ENCODE assay signal across 8 cellular contexts in genomic region chr1:156657161-156657970, GRCh38. TPM values are rescaled to one million over a fixed set of nuclear protein-coding genes. Genes with fewer than 3 reads are reported as not detected.
DNase-seq lines count a peak whose midpoint lies in the region; ATAC-seq and TF ChIP-seq lines count a peak whose summit lies in the region.

No MANE protein-coding gene starts in this region.

- H2AFZ ChIP-seq in PC-3 (ENCODE audit: low read length) = no peak overlapping the region

- CTCF ChIA-PET in PC-3 (lab: Charles Lee) = no interaction called here

- peaks cover 27% of the 10 kb centered on the region for H3K27me3 Mint-ChIP-seq in HFFc6 (ENCODE audit: insufficient read depth)
- peaks cover 44% of the 10 kb centered on the region for H3K27me3 Mint-ChIP-seq in activated T-helper 1 cell treated with anti-CD3 and anti-CD28 coated beads, Interleukin-12 subunit alpha, Interleukin-12 subunit beta, Interleukin-2, Interleukin-4 antibody, amounts not matched to agents 30 ng/mL and 10 ng/mL and 1 ng/mL, durations not matched to agents 14 hours and 24 hours and 36 hours (ENCODE audit: insufficient read depth)
- H3K27me3 Mint-ChIP-seq in natural killer cell treated with Interleukin-12 subunit alpha and Interleukin-12 subunit beta and Interleukin-15 and Interleukin-18, amount 100 ng/mL, for 72 hours = peaks cover 33 to 35% of the 10 kb centered on the region in 2 donors

- TF ChIP-seq CTCF in HFFc6 (IDR thresholded peaks at IDR 0.05) = peak; percentile 94
- TF ChIP-seq CTCF in PC-3 (conservative IDR thresholded peaks at IDR 0.05; ENCODE audit: low read depth, low read length) = peak; percentile 98
- peak; percentile 98 for TF ChIP-seq CTCF in fibroblast of the aortic adventitia (IDR thresholded peaks at IDR 0.05; ENCODE audit: insufficient read depth, low read length)

- H3K27ac ChIP-seq in BLaER1 (no peak overlapping the region), PC-3 (ENCODE audit: low read length) (no peak overlapping the region)

- peaks cover 49% of the 10 kb centered on the region for H3K4me1 Mint-ChIP-seq in HFFc6 (ENCODE audit: low read depth)
- peaks cover 41% of the 10 kb centered on the region for H3K4me1 Mint-ChIP-seq in activated T-helper 1 cell treated with anti-CD3 and anti-CD28 coated beads, Interleukin-12 subunit alpha, Interleukin-12 subunit beta, Interleukin-2, Interleukin-4 antibody, amounts not matched to agents 30 ng/mL and 10 ng/mL and 1 ng/mL, durations not matched to agents 14 hours and 24 hours and 36 hours (ENCODE audit: low read depth)
- H3K4me1 Mint-ChIP-seq in natural killer cell treated with Interleukin-12 subunit alpha and Interleukin-12 subunit beta and Interleukin-15 and Interleukin-18, amount 100 ng/mL, for 72 hours (ENCODE audit: low read depth in 2 of 2) = peaks cover 55 to 58% of the 10 kb centered on the region in 2 donors

- POLR2A ChIA-PET in PC-3 (lab: Charles Lee; ENCODE audit: unreplicated experiment) = no interaction called here

- H4K20me1 ChIP-seq in BLaER1 = peaks cover 49% of the 10 kb centered on the region
- no peaks in the 10 kb centered on the region for H4K20me1 ChIP-seq in PC-3 (ENCODE audit: low read length)

- H3K9me3 ChIP-seq in BLaER1 (no peaks in the 10 kb centered on the region), PC-3 (ENCODE audit: low read length) (no peaks in the 10 kb centered on the region)

- H3K9me3 Mint-ChIP-seq in HFFc6 = no peaks in the 10 kb centered on the region
- no peaks in the 10 kb centered on the region for H3K9me3 Mint-ChIP-seq in activated T-helper 1 cell treated with anti-CD3 and anti-CD28 coated beads, Interleukin-12 subunit alpha, Interleukin-12 subunit beta, Interleukin-2, Interleukin-4 antibody, amounts not matched to agents 30 ng/mL and 10 ng/mL and 1 ng/mL, durations not matched to agents 14 hours and 24 hours and 36 hours
- no peaks in the 10 kb centered on the region for H3K9me3 Mint-ChIP-seq in natural killer cell treated with Interleukin-12 subunit alpha and Interleukin-12 subunit beta and Interleukin-15 and Interleukin-18, amount 100 ng/mL, for 72 hours

- H3K4me1 ChIP-seq in BLaER1 (peaks cover 52% of the 10 kb centered on the region), PC-3 (ENCODE audit: insufficient read depth, low read length) (peaks cover 41% of the 10 kb centered on the region)

- peaks cover 5% of the 10 kb centered on the region for H3F3A ChIP-seq in PC-3 (ENCODE audit: low read length, unreplicated experiment)

- H3K79me2 ChIP-seq in PC-3 (ENCODE audit: low read length) = peaks cover 15% of the 10 kb centered on the region

- no peak overlapping the region for H3K27ac Mint-ChIP-seq in HFFc6
- H3K27ac Mint-ChIP-seq in activated T-helper 1 cell treated with anti-CD3 and anti-CD28 coated beads, Interleukin-12 subunit alpha, Interleukin-12 subunit beta, Interleukin-2, Interleukin-4 antibody, amounts not matched to agents 30 ng/mL and 10 ng/mL and 1 ng/mL, durations not matched to agents 14 hours and 24 hours and 36 hours = no peak overlapping the region
- H3K27ac Mint-ChIP-seq in natural killer cell treated with Interleukin-12 subunit alpha and Interleukin-12 subunit beta and Interleukin-15 and Interleukin-18, amount 100 ng/mL, for 72 hours = peak overlapping the region; percentile 96 to 98

- no peak overlapping the region for H3K9ac ChIP-seq in BLaER1
- no peak overlapping the region for H3K9ac ChIP-seq in PC-3 (ENCODE audit: low read length)

- H3K36me3 Mint-ChIP-seq in HFFc6 (ENCODE audit: low read depth) = no peaks in the 10 kb centered on the region
- H3K36me3 Mint-ChIP-seq in activated T-helper 1 cell treated with anti-CD3 and anti-CD28 coated beads, Interleukin-12 subunit alpha, Interleukin-12 subunit beta, Interleukin-2, Interleukin-4 antibody, amounts not matched to agents 30 ng/mL and 10 ng/mL and 1 ng/mL, durations not matched to agents 14 hours and 24 hours and 36 hours (ENCODE audit: low read depth) = no peaks in the 10 kb centered on the region
- H3K36me3 Mint-ChIP-seq in natural killer cell treated with Interleukin-12 subunit alpha and Interleukin-12 subunit beta and Interleukin-15 and Interleukin-18, amount 100 ng/mL, for 72 hours = no peaks in the 10 kb centered on the region

- H3K27me3 ChIP-seq in BLaER1 = peaks cover 69% of the 10 kb centered on the region
- 0 out of 2 replicates have a peak, but pooled peaks cover 3% of the 10 kb centered on the region for H3K27me3 ChIP-seq in PC-3 (ENCODE audit: low read length)

- H3K4me3 ChIP-seq in BLaER1 (peak overlapping the region; percentile 36; the same call in 1 of the 2 replicates), PC-3 (ENCODE audit: low read length) (peak overlapping the region; percentile 29; the same call in 1 of the 2 replicates), fibroblast of the aortic adventitia (ENCODE audit: low read depth, low read length) (peak overlapping the region; percentile 40)

- no TSS peak for BruUV-seq in PC-3 (replicated peaks; lab: Mats Ljungman, UMichigan)

- H3K4me2 ChIP-seq in BLaER1 = peak overlapping the region; percentile 76
- H3K4me2 ChIP-seq in PC-3 (ENCODE audit: low read length) = peak overlapping the region; percentile 64

- no peaks in the 10 kb centered on the region for H3K9me2 ChIP-seq in PC-3 (replicated peaks; ENCODE audit: low read length)

- DNase-seq in HFFc6 (peak; percentile 38), PC-3 (peak; percentile 87), fibroblast of the aortic adventitia (ENCODE audit: low read depth) (peak; percentile 67)
- DNase-seq in activated T-helper 1 cell treated with anti-CD3 and anti-CD28 coated beads, Interleukin-12 subunit alpha, Interleukin-12 subunit beta, Interleukin-2, Interleukin-4 antibody, amounts not matched to agents 30 ng/mL and 10 ng/mL and 1 ng/mL, durations not matched to agents 14 hours and 24 hours and 36 hours (ENCODE audit: low spot score) = peak; percentile 67
- DNase-seq in natural killer cell treated with Interleukin-12 subunit alpha and Interleukin-12 subunit beta and Interleukin-15 and Interleukin-18, amount 100 ng/mL, for 72 hours (ENCODE audit: low spot score) = peak; percentile 82
- peak; percentile 25 to 72 (median 62) for DNase-seq in stimulated activated naive CD4-positive, alpha-beta T cell (lab: John Stamatoyannopoulos, UW)

- H3K36me3 ChIP-seq in BLaER1 = no peaks in the 10 kb centered on the region
- no peaks in the 10 kb centered on the region for H3K36me3 ChIP-seq in PC-3 (ENCODE audit: low read depth, low read length)

- peak; percentile 21 for ATAC-seq in PC-3
- ATAC-seq in natural killer cell treated with Interleukin-12 subunit alpha and Interleukin-12 subunit beta and Interleukin-15 and Interleukin-18, amount 100 ng/mL, for 72 hours = no peak
- no peak for ATAC-seq in HG03571 (IDR thresholded peaks at IDR 0.05; ENCODE audit: unreplicated experiment)

- intact Hi-C loops in PC-3 (cut with micrococcal nuclease) = loop anchor here (1.0 kb wide), 1 partner anchor 30 kb away; no protein-coding TSS in a partner anchor
- intact Hi-C loops in activated T-helper 1 cell treated with anti-CD3 and anti-CD28 coated beads, Interleukin-12 subunit alpha, Interleukin-12 subunit beta, Interleukin-2, Interleukin-4 antibody, amounts not matched to agents 30 ng/mL and 10 ng/mL and 1 ng/mL, durations not matched to agents 14 hours and 24 hours and 36 hours (cut with micrococcal nuclease) = loop anchor here (1.0 kb wide), 1 partner anchor 31 kb away; no protein-coding TSS in a partner anchor

- peak overlapping the region; percentile 79 for H3K4me3 Mint-ChIP-seq in HFFc6
- peak overlapping the region; percentile 70 for H3K4me3 Mint-ChIP-seq in activated T-helper 1 cell treated with anti-CD3 and anti-CD28 coated beads, Interleukin-12 subunit alpha, Interleukin-12 subunit beta, Interleukin-2, Interleukin-4 antibody, amounts not matched to agents 30 ng/mL and 10 ng/mL and 1 ng/mL, durations not matched to agents 14 hours and 24 hours and 36 hours
- H3K4me3 Mint-ChIP-seq in natural killer cell treated with Interleukin-12 subunit alpha and Interleukin-12 subunit beta and Interleukin-15 and Interleukin-18, amount 100 ng/mL, for 72 hours = peak overlapping the region; percentile 84

RNA-seq across cellular contexts. Expression of gene BCAN, which starts 15.4 kb away (rescaled TPM):
- total RNA-seq in HFFc6 (2021; fragmentation: NEBNext Ultra II Directional; extraction: Animal tissue kit (Norgen Biotek cat#: 25700)) = not detected
- total RNA-seq in PC-3 (2014; rRNA removed) = not detected in 2 replicates
- total RNA-seq in activated T-helper 1 cell treated with anti-CD3 and anti-CD28 coated beads, Interleukin-12 subunit alpha, Interleukin-12 subunit beta, Interleukin-2, Interleukin-4 antibody, amounts not matched to agents 30 ng/mL and 10 ng/mL and 1 ng/mL, durations not matched to agents 14 hours and 24 hours and 36 hours = not detected in 2 replicates
- total RNA-seq in fibroblast of the aortic adventitia (ENCODE audit: low replicate concordance) = not detected in 2 replicates
- under 1 TPM; 0.36 to 0.67 TPM for total RNA-seq in natural killer cell treated with Interleukin-12 subunit alpha and Interleukin-12 subunit beta and Interleukin-15 and Interleukin-18, amount 100 ng/mL, for 72 hours

RNA-seq across cellular contexts. Expression of gene NES, which starts 19.8 kb away (rescaled TPM):
- 100 to 1,000 TPM; 106 to 126 (median 116) TPM for total RNA-seq in HFFc6 (2021; fragmentation: NEBNext Ultra II Directional; extraction: Animal tissue kit (Norgen Biotek cat#: 25700))
- total RNA-seq in PC-3 (2014; rRNA removed) = 58.2 and 70.0 TPM in 2 replicates
- total RNA-seq in activated T-helper 1 cell treated with anti-CD3 and anti-CD28 coated beads, Interleukin-12 subunit alpha, Interleukin-12 subunit beta, Interleukin-2, Interleukin-4 antibody, amounts not matched to agents 30 ng/mL and 10 ng/mL and 1 ng/mL, durations not matched to agents 14 hours and 24 hours and 36 hours = not detected in 2 replicates
- 44.5 and 83.0 TPM in 2 replicates for total RNA-seq in fibroblast of the aortic adventitia (ENCODE audit: low replicate concordance)
- total RNA-seq in natural killer cell treated with Interleukin-12 subunit alpha and Interleukin-12 subunit beta and Interleukin-15 and Interleukin-18, amount 100 ng/mL, for 72 hours = not detected

RNA-seq across cellular contexts. Expression of gene HAPLN2, which starts 38.2 kb away (rescaled TPM):
- not detected for total RNA-seq in HFFc6 (2021; fragmentation: NEBNext Ultra II Directional; extraction: Animal tissue kit (Norgen Biotek cat#: 25700))
- total RNA-seq in PC-3 (2014; rRNA removed) (1.1 TPM in 1 of 2 replicates, not detected in the other), fibroblast of the aortic adventitia (ENCODE audit: low replicate concordance) (not detected in 2 replicates)
- not detected in 2 replicates for total RNA-seq in activated T-helper 1 cell treated with anti-CD3 and anti-CD28 coated beads, Interleukin-12 subunit alpha, Interleukin-12 subunit beta, Interleukin-2, Interleukin-4 antibody, amounts not matched to agents 30 ng/mL and 10 ng/mL and 1 ng/mL, durations not matched to agents 14 hours and 24 hours and 36 hours
- not detected for total RNA-seq in natural killer cell treated with Interleukin-12 subunit alpha and Interleukin-12 subunit beta and Interleukin-15 and Interleukin-18, amount 100 ng/mL, for 72 hours

RNA-seq across cellular contexts. Expression of gene CRABP2, which starts 48.0 kb away (rescaled TPM):
- total RNA-seq in HFFc6 (2021; fragmentation: NEBNext Ultra II Directional; extraction: Animal tissue kit (Norgen Biotek cat#: 25700)) = 10 to 100 TPM; 55.9 to 70.4 (median 59.2) TPM
- total RNA-seq in PC-3 (2014; rRNA removed) (120 and 150 TPM in 2 replicates), fibroblast of the aortic adventitia (ENCODE audit: low replicate concordance) (62.7 and 68.9 TPM in 2 replicates)
- 1.4 and 1.6 TPM in 2 replicates for total RNA-seq in activated T-helper 1 cell treated with anti-CD3 and anti-CD28 coated beads, Interleukin-12 subunit alpha, Interleukin-12 subunit beta, Interleukin-2, Interleukin-4 antibody, amounts not matched to agents 30 ng/mL and 10 ng/mL and 1 ng/mL, durations not matched to agents 14 hours and 24 hours and 36 hours
- total RNA-seq in natural killer cell treated with Interleukin-12 subunit alpha and Interleukin-12 subunit beta and Interleukin-15 and Interleukin-18, amount 100 ng/mL, for 72 hours = 1 to 10 TPM; 2.4 to 4.6 TPM

RNA-seq across cellular contexts. Expression of gene GPATCH4, which starts 56.1 kb away (rescaled TPM):
- 10 to 100 TPM; 25.0 to 35.8 (median 32.7) TPM for total RNA-seq in HFFc6 (2021; fragmentation: NEBNext Ultra II Directional; extraction: Animal tissue kit (Norgen Biotek cat#: 25700))
- total RNA-seq in PC-3 (2014; rRNA removed) = 37.3 and 73.7 TPM in 2 replicates
- total RNA-seq in activated T-helper 1 cell treated with anti-CD3 and anti-CD28 coated beads, Interleukin-12 subunit alpha, Interleukin-12 subunit beta, Interleukin-2, Interleukin-4 antibody, amounts not matched to agents 30 ng/mL and 10 ng/mL and 1 ng/mL, durations not matched to agents 14 hours and 24 hours and 36 hours = 102 and 104 TPM in 2 replicates
- total RNA-seq in fibroblast of the aortic adventitia (ENCODE audit: low replicate concordance) = 12.2 and 18.9 TPM in 2 replicates
- 100 to 1,000 TPM in 1 of 2 donors, 10 to 100 TPM in 1; 47.9 to 135 TPM for total RNA-seq in natural killer cell treated with Interleukin-12 subunit alpha and Interleukin-12 subunit beta and Interleukin-15 and Interleukin-18, amount 100 ng/mL, for 72 hours

Comparison
In these comparisons a context has a peak if more than half of its experiments do, and no peak if none do; other contexts are left out.
1. H3K27ac Mint-ChIP-seq: peak in natural killer cell treated with Interleukin-12 subunit alpha and Interleukin-12 subunit beta and Interleukin-15 and Interleukin-18, amount 100 ng/mL, for 72 hours (2 of 2); none in HFFc6 (single experiment) and activated T-helper 1 cell treated with anti-CD3 and anti-CD28 coated beads, Interleukin-12 subunit alpha, Interleukin-12 subunit beta, Interleukin-2, Interleukin-4 antibody, amounts not matched to agents 30 ng/mL and 10 ng/mL and 1 ng/mL, durations not matched to agents 14 hours and 24 hours and 36 hours (single experiment).
2. RNA of gene NES, which starts 19.8 kb away (total RNA-seq): 106 to 126 TPM in HFFc6, 58.2 to 70.0 TPM in PC-3 and 44.5 to 83.0 TPM in fibroblast of the aortic adventitia; not detected in activated T-helper 1 cell treated with anti-CD3 and anti-CD28 coated beads, Interleukin-12 subunit alpha, Interleukin-12 subunit beta, Interleukin-2, Interleukin-4 antibody, amounts not matched to agents 30 ng/mL and 10 ng/mL and 1 ng/mL, durations not matched to agents 14 hours and 24 hours and 36 hours and not detected in natural killer cell treated with Interleukin-12 subunit alpha and Interleukin-12 subunit beta and Interleukin-15 and Interleukin-18, amount 100 ng/mL, for 72 hours; every median in the first group is over 10 times any median in the second.
3. Peak in every context shown above with its lines, with median percentiles within 50 percentile points of each other: H3K4me3 ChIP-seq, DNase-seq, H3K4me3 Mint-ChIP-seq and CTCF ChIP-seq.